22 cellular contexts compared by ENCODE assay signal in the genomic region with DNA sequence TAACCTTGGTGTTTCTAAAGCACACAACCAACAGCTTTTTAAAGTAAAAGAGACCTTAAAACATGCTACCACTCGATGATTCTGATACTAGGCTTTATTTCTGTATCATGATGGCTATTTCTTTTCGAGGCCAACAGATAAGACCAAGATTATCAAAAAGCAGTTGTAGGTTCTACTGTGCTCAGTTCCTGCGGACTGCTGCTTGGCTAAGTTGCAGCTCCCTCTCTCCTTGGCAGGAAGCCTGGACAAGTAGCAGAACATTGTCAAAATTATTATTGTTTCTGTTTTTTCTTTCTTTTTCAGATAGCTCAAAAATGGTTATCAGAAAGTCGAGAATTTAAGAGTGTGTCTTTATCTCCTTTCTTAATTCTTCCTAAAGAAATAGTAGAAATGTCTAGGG.
"Had no signal": no experiment of that assay in that cellular context is flagged by ENCODE, and none has a peak within 500 bp of the region (broad histone marks: within the 10 kb centered on the region; RNA-seq: fewer than 3 reads in every experiment).

No MANE protein-coding gene starts in this region.

- H3K4me1 ChIP-seq: foreskin keratinocyte, upper lobe of left lung had no signal

- H3K4me1 Mint-ChIP-seq: mesothelial cell of epicardium; stimulated activated naive B cell treated with anti-CD40 and anti-IgM and Interleukin-4, amounts not matched to agents 10 μg/mL and 1 μg/mL and 100 μg/mL, for 72 hours had no signal

- H3K27ac Mint-ChIP-seq: activated naive CD4-positive, alpha-beta T cell treated with anti-CD3 and anti-CD28 coated beads, Interleukin-2, amount 50 U/mL, for 72 hours; activated T-helper 1 cell treated with anti-CD3 and anti-CD28 coated beads, Interleukin-12 subunit alpha, Interleukin-12 subunit beta, Interleukin-2, Interleukin-4 antibody, amounts not matched to agents 30 ng/mL and 10 ng/mL and 1 ng/mL, durations not matched to agents 14 hours and 24 hours and 36 hours; dendritic cell treated with granulocyte-macrophage colony-stimulating factor and Interleukin-4, amounts not matched to agents 40 ng/mL and 50 ng/mL, for 4 days; mesothelial cell of epicardium; natural killer cell treated with Interleukin-12 subunit alpha and Interleukin-12 subunit beta and Interleukin-15 and Interleukin-18, amount 100 ng/mL, for 72 hours; stimulated activated naive B cell treated with anti-CD40 and anti-IgM and Interleukin-4, amounts not matched to agents 10 μg/mL and 1 μg/mL and 100 μg/mL, for 72 hours had no signal

- H3K4me3 Mint-ChIP-seq: activated T-helper 1 cell treated with anti-CD3 and anti-CD28 coated beads, Interleukin-12 subunit alpha, Interleukin-12 subunit beta, Interleukin-2, Interleukin-4 antibody, amounts not matched to agents 30 ng/mL and 10 ng/mL and 1 ng/mL, durations not matched to agents 14 hours and 24 hours and 36 hours; dendritic cell treated with granulocyte-macrophage colony-stimulating factor and Interleukin-4, amounts not matched to agents 40 ng/mL and 50 ng/mL, for 4 days; mesothelial cell of epicardium; natural killer cell treated with Interleukin-12 subunit alpha and Interleukin-12 subunit beta and Interleukin-15 and Interleukin-18, amount 100 ng/mL, for 72 hours; stimulated activated naive B cell treated with anti-CD40 and anti-IgM and Interleukin-4, amounts not matched to agents 10 μg/mL and 1 μg/mL and 100 μg/mL, for 72 hours had no signal

- H3K36me3 ChIP-seq: thoracic aorta, upper lobe of left lung had no signal

- H3K9me3 ChIP-seq: thoracic aorta, upper lobe of left lung had no signal

- H3K4me3 ChIP-seq: lung, thoracic aorta, upper lobe of left lung had no signal

- H3K36me3 Mint-ChIP-seq: activated naive CD4-positive, alpha-beta T cell treated with anti-CD3 and anti-CD28 coated beads, Interleukin-2, amount 50 U/mL, for 72 hours; mesothelial cell of epicardium; natural killer cell treated with Interleukin-12 subunit alpha and Interleukin-12 subunit beta and Interleukin-15 and Interleukin-18, amount 100 ng/mL, for 72 hours; stimulated activated naive B cell treated with anti-CD40 and anti-IgM and Interleukin-4, amounts not matched to agents 10 μg/mL and 1 μg/mL and 100 μg/mL, for 72 hours had no signal

- H3K9me3 Mint-ChIP-seq: activated T-helper 1 cell treated with anti-CD3 and anti-CD28 coated beads, Interleukin-12 subunit alpha, Interleukin-12 subunit beta, Interleukin-2, Interleukin-4 antibody, amounts not matched to agents 30 ng/mL and 10 ng/mL and 1 ng/mL, durations not matched to agents 14 hours and 24 hours and 36 hours; dendritic cell treated with granulocyte-macrophage colony-stimulating factor and Interleukin-4, amounts not matched to agents 40 ng/mL and 50 ng/mL, for 4 days; natural killer cell treated with Interleukin-12 subunit alpha and Interleukin-12 subunit beta and Interleukin-15 and Interleukin-18, amount 100 ng/mL, for 72 hours; stimulated activated naive B cell treated with anti-CD40 and anti-IgM and Interleukin-4, amounts not matched to agents 10 μg/mL and 1 μg/mL and 100 μg/mL, for 72 hours had no signal

- H3K27me3 ChIP-seq: foreskin keratinocyte, upper lobe of left lung had no signal

- DNase-seq: activated CD4-positive, alpha-beta T cell treated with anti-CD3 and anti-CD28 coated beads for 48 hours; activated CD4-positive, CD25-positive, alpha-beta regulatory T cell; activated CD8-positive, alpha-beta memory T cell treated with anti-CD3 and anti-CD28 coated beads for 24 hours; activated gamma-delta T cell treated with Interleukin-2 at 50 U/mL for 16 hours; amniotic stem cell; effector CD8-positive, alpha-beta T cell; foreskin keratinocyte; hippocampal formation; nucleus accumbens; stimulated activated naive B cell treated with anti-CD40 and anti-IgM and Interleukin-4, amounts not matched to agents 10 μg/mL and 1 μg/mL and 100 μg/mL, for 72 hours; SW 1271; T-helper 2 cell; upper lobe of left lung had no signal

- FAIRE-seq: keratinocyte, TTC549 had no signal

- H3K27me3 Mint-ChIP-seq: dendritic cell treated with granulocyte-macrophage colony-stimulating factor and Interleukin-4, amounts not matched to agents 40 ng/mL and 50 ng/mL, for 4 days; natural killer cell treated with Interleukin-12 subunit alpha and Interleukin-12 subunit beta and Interleukin-15 and Interleukin-18, amount 100 ng/mL, for 72 hours; stimulated activated naive B cell treated with anti-CD40 and anti-IgM and Interleukin-4, amounts not matched to agents 10 μg/mL and 1 μg/mL and 100 μg/mL, for 72 hours had no signal
